In the genomic region with DNA sequence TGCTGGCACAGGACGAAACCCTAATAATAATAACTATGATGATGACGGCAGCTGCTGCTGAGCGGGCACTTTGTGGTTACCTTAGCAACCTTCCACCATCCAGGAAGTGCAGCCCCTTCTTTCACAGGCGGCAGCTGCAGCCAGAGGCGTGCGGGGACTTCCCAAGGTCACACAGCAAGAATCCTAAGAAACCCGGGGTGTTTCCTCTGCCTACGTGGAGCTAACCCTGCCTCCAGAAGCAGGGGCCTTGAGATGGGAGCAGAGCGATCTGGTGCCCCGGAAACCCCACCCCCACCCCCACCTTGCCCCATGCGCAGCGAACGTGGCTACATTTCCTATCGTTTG, we compare ENCODE assay signal across 8 cellular contexts. TPM values are rescaled to one million over a fixed set of nuclear protein-coding genes. Genes with fewer than 3 reads are reported as not detected.
DNase-seq lines count a peak whose midpoint lies in the region; ATAC-seq and TF ChIP-seq lines count a peak whose summit lies in the region.

No MANE protein-coding gene starts in this region.

- no peak for TF ChIP-seq RAD21 in HCT116 (IDR thresholded peaks at IDR 0.05; ENCODE audit: low read depth)

- peak overlapping the region; percentile 97 for H3K27ac Mint-ChIP-seq in central memory CD8-positive, alpha-beta T cell (ENCODE audit: low read depth)

- TF ChIP-seq CTCF in HCT116 (IDR thresholded peaks at IDR 0.05 in 2 of 3, conservative IDR thresholded peaks at IDR 0.05 in 1 of 3; ENCODE audit: borderline replicate concordance in 1 of 3, insufficient read depth in 1 of 3, low read depth in 2 of 3, low read length in 2 of 3) (no peak), NB4 (IDR thresholded peaks at IDR 0.05; ENCODE audit: low read depth, low read length) (no peak), lower lobe of right lung (IDR thresholded peaks at IDR 0.05) (no peak)

- H3K9ac ChIP-seq in HCT116 (ENCODE audit: low read length), result peak overlapping the region; percentile 59

- TF ChIP-seq POLR2A in HCT116 (IDR thresholded peaks at IDR 0.05; ENCODE audit: borderline replicate concordance, extremely low read depth, insufficient read depth, insufficient read length) (no peak), NB4 (IDR thresholded peaks at IDR 0.05; ENCODE audit: extremely low read depth, insufficient read length) (no peak)

- H3K4me1 ChIP-seq in HCT116 (ENCODE audit: control insufficient read depth in 1 of 2, insufficient read depth in 2 of 2, low read length in 2 of 2) (peaks cover 14 to 58% of the 10 kb centered on the region in 2 experiments), lower lobe of right lung (peaks cover 24% of the 10 kb centered on the region)

- CTCF ChIA-PET in HCT116 (lab: Charles Lee), result interaction anchor here (0.6 to 8.7 kb wide), 20 partner anchors 9 to 1100 kb away, joined by 3 to 217 read pairs (median 6); partner anchors contain the start of gene EIF1

- no peaks in the 10 kb centered on the region for H3K9me3 ChIP-seq in HCT116 (ENCODE audit: control insufficient read depth in 1 of 2, insufficient read depth in 1 of 2, low read depth in 1 of 2, low read length in 2 of 2)
- H3K9me3 ChIP-seq in lower lobe of right lung, result no peaks in the 10 kb centered on the region

- H2AFZ ChIP-seq in HCT116 (ENCODE audit: low read depth, low read length, poor library complexity, severe bottlenecking), result no peak overlapping the region

- POLR2A ChIA-PET in HCT116 (lab: Charles Lee), result interaction anchor here (0.8 to 1.7 kb wide), 8 partner anchors 12 to 144 kb away, joined by 3 to 11 read pairs (median 5); partner anchors contain the start of genes EIF1 and KRT19

- H3K36me3 ChIP-seq in HCT116 (ENCODE audit: control insufficient read depth in 1 of 2, insufficient read depth in 2 of 2, low read length in 2 of 2) (no peaks in the 10 kb centered on the region), lower lobe of right lung (no peaks in the 10 kb centered on the region)

- no peaks in the 10 kb centered on the region for H3K9me2 ChIP-seq in HCT116 (ENCODE audit: insufficient read depth)

- ATAC-seq in HCT116 (peak; percentile 21), lower lobe of right lung (peak; percentile 10 to 47)
- peak; percentile 71 for ATAC-seq in central memory CD8-positive, alpha-beta T cell (replicated peaks; ENCODE audit: extremely low read depth, poor library complexity, severe bottlenecking)

- H3K9me3 Mint-ChIP-seq in central memory CD8-positive, alpha-beta T cell, result no peaks in the 10 kb centered on the region

- DNase-seq in EH (ENCODE audit: low read depth), result peak; percentile 70
- no peak for DNase-seq in HCT116 (ENCODE audit: low read depth, low spot score)
- DNase-seq in NB4 (ENCODE audit: low read depth), result peak; percentile 36
- DNase-seq in UCSD-AML1 (lab: John Stamatoyannopoulos, UW; ENCODE audit: unreplicated experiment), result peak; percentile 67
- no peak for DNase-seq in central memory CD8-positive, alpha-beta T cell (ENCODE audit: low spot score in 2 of 2)
- DNase-seq in lower lobe of right lung, result no peak
- peak; percentile 47 to 51 for DNase-seq in stimulated activated CD8-positive, alpha-beta memory T cell treated with anti-CD3 and anti-CD28 coated beads, Interleukin-15, amount 100 ng/mL, for 4 hours (ENCODE audit: low read depth in 2 of 2)
- no peak for DNase-seq in COLO829 (ENCODE audit: low spot score)

- H3K4me3 Mint-ChIP-seq in central memory CD8-positive, alpha-beta T cell, result peak overlapping the region; percentile 88

- peaks cover 9% of the 10 kb centered on the region for H3K36me3 Mint-ChIP-seq in central memory CD8-positive, alpha-beta T cell (ENCODE audit: insufficient read depth)

- H3K4me3 ChIP-seq in HCT116 (replicated peaks in 1 of 2; ENCODE audit: low read depth in 1 of 2, low read length in 2 of 2) (peak overlapping the region; percentile 34 to 57), NB4 (ENCODE audit: low read depth, low read length) (no peak overlapping the region), lower lobe of right lung (peak overlapping the region; percentile 52)

- H3K27ac ChIP-seq in HCT116 (ENCODE audit: low read depth, low read length) (peak overlapping the region; percentile 69), lower lobe of right lung (peak overlapping the region; percentile 81)

- peak overlapping the region; percentile 82 for H3K4me2 ChIP-seq in HCT116 (ENCODE audit: low read length)

- H3K27me3 Mint-ChIP-seq in central memory CD8-positive, alpha-beta T cell, result no peaks in the 10 kb centered on the region

- H3K4me1 Mint-ChIP-seq in central memory CD8-positive, alpha-beta T cell, result peaks cover 24% of the 10 kb centered on the region

- H3K79me2 ChIP-seq in HCT116 (ENCODE audit: insufficient read depth, low read length), result no peaks in the 10 kb centered on the region

- H3K27me3 ChIP-seq in HCT116 (ENCODE audit: insufficient read depth, low read length) (no peaks in the 10 kb centered on the region), lower lobe of right lung (ENCODE audit: low read depth) (no peaks in the 10 kb centered on the region)

- intact Hi-C loops in HCT116 (cut with micrococcal nuclease) (loop anchor here (1.0 to 5.0 kb wide), 4 partner anchors 117 to 1308 kb away; no protein-coding TSS in a partner anchor), lower lobe of right lung (cut with DNase I) (no loop called here)

- H4K20me1 ChIP-seq in HCT116 (ENCODE audit: insufficient read depth), result no peaks in the 10 kb centered on the region

- RAD21 ChIA-PET in HCT116 (lab: Charles Lee; ENCODE audit: low non-redundant PET in 1 of 2, low total read pairs in 2 of 2, uncharacterized antibody in 2 of 2, unreplicated experiment in 2 of 2), result interaction anchor here (1.5 to 1.7 kb wide), 2 partner anchors 117 kb away, joined by 7 to 10 read pairs; no protein-coding TSS in a partner anchor

- BruUV-seq in HCT116 (replicated peaks; lab: Mats Ljungman, UMichigan), result no TSS peak

TF ChIP-seq in HCT116, 20 proteins besides CTCF, POLR2A, EP300 and RAD21:
- no peak for TF ChIP-seq ATF3 (IDR thresholded peaks at IDR 0.05)

RNA-seq across cellular contexts. Expression of gene EIF1, which starts 22.4 kb away (rescaled TPM):
- total RNA-seq in HCT116 (2021; ENCODE audit: unreplicated experiment) (1,082 TPM), lower lobe of right lung (943 TPM)
- polyA plus RNA-seq in HCT116 (2012), result 1,232 and 1,393 TPM in 2 replicates

RNA-seq across cellular contexts. Expression of gene KRT17, which starts 41.9 kb away (rescaled TPM):
- total RNA-seq in HCT116 (2021; ENCODE audit: unreplicated experiment) (not detected), lower lobe of right lung (2.6 TPM)
- polyA plus RNA-seq in HCT116 (2012), result 0.20 and 0.25 TPM in 2 replicates

RNA-seq across cellular contexts. Expression of gene GAST, which starts 45.8 kb away (rescaled TPM):
- total RNA-seq in HCT116 (2021; ENCODE audit: unreplicated experiment), result not detected
- polyA plus RNA-seq in HCT116 (2012), result 0.21 TPM in 1 of 2 replicates, not detected in the other
- not detected for total RNA-seq in lower lobe of right lung

RNA-seq across cellular contexts. Expression of gene KRT16, which starts 53.7 kb away (rescaled TPM):
- total RNA-seq in HCT116 (2021; ENCODE audit: unreplicated experiment) (0.61 TPM), lower lobe of right lung (not detected)
- polyA plus RNA-seq in HCT116 (2012), result 3.0 and 4.7 TPM in 2 replicates

Comparison
In these comparisons a context has a peak if more than half of its experiments do, and no peak if none do; other contexts are left out.
1. DNase-seq: peak in EH (single experiment), NB4 (single experiment), UCSD-AML1 (single experiment) and stimulated activated CD8-positive, alpha-beta memory T cell treated with anti-CD3 and anti-CD28 coated beads, Interleukin-15, amount 100 ng/mL, for 4 hours (2 of 2); none in HCT116 (single experiment), central memory CD8-positive, alpha-beta T cell (0 of 2), lower lobe of right lung (single experiment) and COLO829 (single experiment).
2. ATAC-seq: peak in every context shown above with its lines; median percentile 71 in central memory CD8-positive, alpha-beta T cell; 28 in lower lobe of right lung; 21 in HCT116.